In genomic region chr12:4215862-4216541, GRCh38 we compare ENCODE assay signal across 8 cellular contexts. TPM values are rescaled to one million over a fixed set of nuclear protein-coding genes. Genes with fewer than 3 reads are reported as not detected.
DNase-seq lines count a peak whose midpoint lies in the region; ATAC-seq and TF ChIP-seq lines count a peak whose summit lies in the region.

No MANE protein-coding gene starts in this region.

- no peaks in the 10 kb centered on the region for H3K4me1 Mint-ChIP-seq in glutamatergic neuron (ENCODE audit: low read depth, unreplicated experiment)

- H3K27ac Mint-ChIP-seq in glutamatergic neuron (ENCODE audit: unreplicated experiment), result no peak overlapping the region

- 64 to 66% methylated on average over 2 to 4 of the region's 4 CpGs for WGBS in transverse colon (ENCODE audit: low coverage in 1 of 2), 2 donors

- H3K27me3 Mint-ChIP-seq in glutamatergic neuron (ENCODE audit: unreplicated experiment), result no peaks in the 10 kb centered on the region

- peaks cover 5% of the 10 kb centered on the region for H3K36me3 Mint-ChIP-seq in glutamatergic neuron (ENCODE audit: unreplicated experiment)

- in situ Hi-C loops in transverse colon (cut with MboI; ENCODE audit: low pct_ligation_motif_present in 1 of 4, low pct_unique_long_range_greater_than_20kb in 1 of 4, low sequenced_read_pairs in 3 of 4), result no loop called here

- no peak for TF ChIP-seq EP300 in transverse colon (IDR thresholded peaks at IDR 0.05; ENCODE audit: low read depth)

- no peaks in the 10 kb centered on the region for H3K9me3 Mint-ChIP-seq in glutamatergic neuron (ENCODE audit: unreplicated experiment)

- intact Hi-C loops in transverse colon (cut with DNase I; ENCODE audit: low total_unique reads) (no loop called here), tibial artery (cut with DNase I; ENCODE audit: low total_unique reads) (no loop called here)

- no peak for TF ChIP-seq POLR2A in transverse colon (IDR thresholded peaks at IDR 0.05)

- DNase-seq in foreskin keratinocyte (peak; percentile 72 to 89), glutamatergic neuron (no peak), NCI-H446 treated with DMSO at 0.1 percent for 48 hours (lab: John Stamatoyannopoulos, UW) (no peak), transverse colon (no peak), tibial artery (no peak)

- H3K9me3 ChIP-seq in transverse colon, result no peaks in the 10 kb centered on the region
- no peaks in the 10 kb centered on the region for H3K9me3 ChIP-seq in tibial artery

- H3K4me1 ChIP-seq in foreskin keratinocyte, result peaks cover 13% of the 10 kb centered on the region
- H3K4me1 ChIP-seq in transverse colon, result no peaks in the 10 kb centered on the region
- H3K4me1 ChIP-seq in tibial artery, result no peaks in the 10 kb centered on the region

- H3K4me3 ChIP-seq in transverse colon, result no peak overlapping the region
- H3K4me3 ChIP-seq in tibial artery, result no peak overlapping the region

- no peak overlapping the region for H3K4me3 Mint-ChIP-seq in glutamatergic neuron (ENCODE audit: unreplicated experiment)

- ATAC-seq in GM18508 (IDR thresholded peaks at IDR 0.05; ENCODE audit: insufficient read depth, unreplicated experiment) (peak; percentile 26), GM21381 (IDR thresholded peaks at IDR 0.05; ENCODE audit: unreplicated experiment) (peak; percentile 52), HG03432 (IDR thresholded peaks at IDR 0.05; ENCODE audit: unreplicated experiment) (peak; percentile 61), foreskin keratinocyte (peak; percentile 97)

- H3K27me3 ChIP-seq in foreskin keratinocyte (no peaks in the 10 kb centered on the region), transverse colon (peaks cover 10% of the 10 kb centered on the region), tibial artery (peaks cover 0 to 14% of the 10 kb centered on the region in 2 donors)

- TF ChIP-seq CTCF in foreskin keratinocyte (conservative IDR thresholded peaks at IDR 0.05) (no peak), glutamatergic neuron (IDR thresholded peaks at IDR 0.05; ENCODE audit: partially characterized antibody, unreplicated experiment) (no peak), transverse colon (IDR thresholded peaks at IDR 0.05) (no peak), tibial artery (IDR thresholded peaks at IDR 0.05) (no peak)

- H3K36me3 ChIP-seq in transverse colon, result no peaks in the 10 kb centered on the region
- no peaks in the 10 kb centered on the region for H3K36me3 ChIP-seq in tibial artery

- H3K27ac ChIP-seq in foreskin keratinocyte (no peak overlapping the region), transverse colon (no peak overlapping the region), tibial artery (no peak overlapping the region)

RNA-seq across cellular contexts. Expression of gene CCND2, which starts 57.6 kb away (rescaled TPM):
- total RNA-seq in foreskin keratinocyte (372 and 386 TPM in 2 replicates), glutamatergic neuron (ENCODE audit: unreplicated experiment) (98.0 TPM), transverse colon (100 to 1,000 TPM in 1 of 4 donors, 10 to 100 TPM in 3; 32.9 to 132 (median 58.8) TPM)
- 74.0 and 87.4 TPM in 2 replicates for polyA plus RNA-seq in foreskin keratinocyte

Comparison
In these comparisons a context has a peak if more than half of its experiments do, and no peak if none do; other contexts are left out.
1. ATAC-seq: peak in every context shown above with its lines; median percentile 97 in foreskin keratinocyte; 61 in HG03432; 52 in GM21381; 26 in GM18508.
2. DNase-seq: peak in foreskin keratinocyte (2 of 2); none in glutamatergic neuron (single experiment), NCI-H446 treated with DMSO at 0.1 percent for 48 hours (single experiment), transverse colon (single experiment) and tibial artery (0 of 2).